In the genomic region with DNA sequence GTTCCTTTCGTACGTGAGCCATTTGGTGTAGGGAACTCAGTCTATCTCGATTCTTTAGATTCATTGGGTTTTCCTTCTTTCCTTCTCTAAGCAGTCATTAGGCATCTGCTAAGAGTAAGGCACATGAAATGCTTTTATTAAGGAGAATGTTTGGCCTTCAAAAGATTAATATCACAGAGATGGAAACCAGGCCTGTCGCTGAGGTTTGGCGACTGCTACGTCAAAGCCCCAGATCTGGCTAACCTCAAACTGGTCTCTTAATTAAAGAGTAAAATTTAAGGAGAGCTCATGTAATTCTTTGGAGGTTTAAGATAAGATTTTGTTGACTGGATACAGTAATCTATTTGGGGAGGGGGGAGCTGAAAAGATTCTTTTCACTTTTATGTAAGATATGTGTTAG, we compare ENCODE assay signal across 27 cellular contexts.
DNase-seq lines count a peak whose midpoint lies in the region; ATAC-seq and TF ChIP-seq lines count a peak whose summit lies in the region.
"Had no signal": no experiment of that assay in that cellular context is flagged by ENCODE, and none has a peak within 500 bp of the region (broad histone marks: within the 10 kb centered on the region; RNA-seq: fewer than 3 reads in every experiment).

No MANE protein-coding gene starts in this region.

- no peak for ATAC-seq in HG03571 (IDR thresholded peaks at IDR 0.05; ENCODE audit: unreplicated experiment)
- ATAC-seq in activated CD8-positive, alpha-beta memory T cell treated with anti-CD3 and anti-CD28 coated beads, Interleukin-2, amount 10 ng/mL, durations not matched to agents 7 days and 5 days = no peak
- ATAC-seq: CD8-positive, alpha-beta T cell; GM12878 had no signal

- H3K27ac ChIP-seq in ascending aorta = peak overlapping the region; percentile 16 to 21
- peak overlapping the region in 3 of 4 donors; percentile 59 to 71 (median 67) for H3K27ac ChIP-seq in sigmoid colon
- H3K27ac ChIP-seq: 22Rv1, C4-2B had no signal

- 92 to 96% methylated on average over 6 of the region's 6 CpGs for WGBS in sigmoid colon, 2 donors

- DNase-seq in Caco-2 = no peak
- no peak for DNase-seq in ascending aorta (ENCODE audit: low spot score in 2 of 2)
- no peak for DNase-seq in mesothelial cell of epicardium (ENCODE audit: low spot score in 2 of 2, unreplicated experiment in 2 of 2)
- no peak for DNase-seq in sigmoid colon
- no peak for DNase-seq in KG1 (lab: John Stamatoyannopoulos, UW)
- DNase-seq in activated CD8-positive, alpha-beta memory T cell treated with anti-CD3 and anti-CD28 coated beads, Interleukin-2, amount 10 ng/mL, durations not matched to agents 7 days and 5 days = no peak
- DNase-seq in foreskin melanocyte = no peak
- DNase-seq: CD8-positive, alpha-beta T cell; DMS 273 treated with DMSO at 0.1 percent for 48 hours; DMS79; EL; GDM1; HCEC 1CT; Kasumi-1; NCI-H1092 treated with DMSO at 0.1 percent for 48 hours; NCI-H1436; NCI-H187 treated with DMSO at 0.1 percent for 48 hours; NCI-H2107; NCI-H446; NCI-H524 treated with DMSO at 0.1 percent for 48 hours; NCI-H774; SIG-M5 had no signal

- TF ChIP-seq CTCF in Caco-2 (IDR thresholded peaks at IDR 0.05; ENCODE audit: insufficient read depth in 1 of 2, low read depth in 1 of 2, low read length in 1 of 2, severe bottlenecking in 1 of 2, unreplicated experiment in 1 of 2) = no peak
- TF ChIP-seq CTCF in ascending aorta (IDR thresholded peaks at IDR 0.05) = no peak
- TF ChIP-seq CTCF in mesothelial cell of epicardium (IDR thresholded peaks at IDR 0.05; ENCODE audit: unreplicated experiment) = no peak
- no peak for TF ChIP-seq CTCF in sigmoid colon (IDR thresholded peaks at IDR 0.05)

- peaks cover 32% of the 10 kb centered on the region for H3K4me1 ChIP-seq in Caco-2
- peaks cover 0 to under 1% of the 10 kb centered on the region in 2 donors for H3K4me1 ChIP-seq in ascending aorta
- peaks cover 0 to 23% (median 12%) of the 10 kb centered on the region in 4 donors for H3K4me1 ChIP-seq in sigmoid colon

- H3K36me3 Mint-ChIP-seq in Caco-2 (ENCODE audit: insufficient read depth, unreplicated experiment) (peaks cover 25% of the 10 kb centered on the region), mesothelial cell of epicardium (no peaks in the 10 kb centered on the region)
- H3K36me3 Mint-ChIP-seq in activated CD8-positive, alpha-beta memory T cell treated with anti-CD3 and anti-CD28 coated beads, Interleukin-2, amount 10 ng/mL, durations not matched to agents 7 days and 5 days = no peaks in the 10 kb centered on the region
- H3K36me3 Mint-ChIP-seq: CD8-positive, alpha-beta T cell had no signal

- H3K4me3 Mint-ChIP-seq in Caco-2 (ENCODE audit: unreplicated experiment) (no peak overlapping the region), mesothelial cell of epicardium (no peak overlapping the region)
- no peak overlapping the region for H3K4me3 Mint-ChIP-seq in activated CD8-positive, alpha-beta memory T cell treated with anti-CD3 and anti-CD28 coated beads, Interleukin-2, amount 10 ng/mL, durations not matched to agents 7 days and 5 days
- H3K4me3 Mint-ChIP-seq: B cell; CD8-positive, alpha-beta T cell had no signal

- TF ChIP-seq POLR2A in sigmoid colon (IDR thresholded peaks at IDR 0.05) = no peak

- TF ChIP-seq EP300 in sigmoid colon (IDR thresholded peaks at IDR 0.05) = peak in 1 of 4 donors; percentile 37

- POLR2A ChIA-PET in Caco-2 (lab: Charles Lee) = no interaction called here

- H3K4me1 Mint-ChIP-seq in Caco-2 (ENCODE audit: low read depth, unreplicated experiment) = peaks cover 23% of the 10 kb centered on the region
- peaks cover 60% of the 10 kb centered on the region for H3K4me1 Mint-ChIP-seq in mesothelial cell of epicardium
- no peaks in the 10 kb centered on the region for H3K4me1 Mint-ChIP-seq in activated CD8-positive, alpha-beta memory T cell treated with anti-CD3 and anti-CD28 coated beads, Interleukin-2, amount 10 ng/mL, durations not matched to agents 7 days and 5 days
- H3K4me1 Mint-ChIP-seq: B cell had no signal

- H3K9me3 Mint-ChIP-seq in Caco-2 (ENCODE audit: unreplicated experiment) (peaks cover 17% of the 10 kb centered on the region), mesothelial cell of epicardium (peaks cover 9% of the 10 kb centered on the region)
- peaks cover 2% of the 10 kb centered on the region for H3K9me3 Mint-ChIP-seq in activated CD8-positive, alpha-beta memory T cell treated with anti-CD3 and anti-CD28 coated beads, Interleukin-2, amount 10 ng/mL, durations not matched to agents 7 days and 5 days (ENCODE audit: low read depth)
- H3K9me3 Mint-ChIP-seq: CD8-positive, alpha-beta T cell had no signal

- intact Hi-C loops in Caco-2 (cut with micrococcal nuclease; ENCODE audit: unreplicated experiment) (loop anchor here (5.0 kb wide), 2 partner anchors 78 to 133 kb away; no protein-coding TSS in a partner anchor), ascending aorta (cut with DNase I) (no loop called here), sigmoid colon (cut with DNase I) (no loop called here)

- H3K9me3 ChIP-seq in Caco-2 (peaks cover 17% of the 10 kb centered on the region), ascending aorta (no peaks in the 10 kb centered on the region), sigmoid colon (no peaks in the 10 kb centered on the region)

- H3K4me3 ChIP-seq in Caco-2 (ENCODE audit: low read depth, low read length) (no peak overlapping the region), ascending aorta (no peak overlapping the region), sigmoid colon (no peak overlapping the region)
- H3K4me3 ChIP-seq: GM12878 had no signal

- CTCF ChIA-PET in Caco-2 (lab: Charles Lee) = no interaction called here
- CTCF ChIA-PET in activated CD8-positive, alpha-beta memory T cell treated with anti-CD3 and anti-CD28 coated beads, Interleukin-2, amount 10 ng/mL, durations not matched to agents 7 days and 5 days (lab: Charles Lee) = no interaction called here

- no peaks in the 10 kb centered on the region for H3K27me3 ChIP-seq in Caco-2 (replicated peaks; ENCODE audit: control insufficient read depth, insufficient read depth, low read length)
- H3K27me3 ChIP-seq in ascending aorta = no peaks in the 10 kb centered on the region
- no peaks in the 10 kb centered on the region for H3K27me3 ChIP-seq in sigmoid colon

- H3K36me3 ChIP-seq in Caco-2 (ENCODE audit: control insufficient read depth, insufficient read depth, low read length) (no peaks in the 10 kb centered on the region), ascending aorta (no peaks in the 10 kb centered on the region), sigmoid colon (no peaks in the 10 kb centered on the region)

- no TSS peak for BruUV-seq in Caco-2 (replicated peaks; lab: Mats Ljungman, UMichigan)

- H3K27ac Mint-ChIP-seq in Caco-2 (ENCODE audit: unreplicated experiment) (peak overlapping the region; percentile 13), mesothelial cell of epicardium (peak overlapping the region; percentile 95)
- H3K27ac Mint-ChIP-seq in activated CD8-positive, alpha-beta memory T cell treated with anti-CD3 and anti-CD28 coated beads, Interleukin-2, amount 10 ng/mL, durations not matched to agents 7 days and 5 days = no peak overlapping the region
- H3K27ac Mint-ChIP-seq: B cell; CD8-positive, alpha-beta T cell had no signal

- H3K27me3 Mint-ChIP-seq in Caco-2 (ENCODE audit: insufficient read depth, unreplicated experiment) (no peaks in the 10 kb centered on the region), mesothelial cell of epicardium (ENCODE audit: low read depth) (no peaks in the 10 kb centered on the region)
- H3K27me3 Mint-ChIP-seq in activated CD8-positive, alpha-beta memory T cell treated with anti-CD3 and anti-CD28 coated beads, Interleukin-2, amount 10 ng/mL, durations not matched to agents 7 days and 5 days = no peaks in the 10 kb centered on the region
- H3K27me3 Mint-ChIP-seq: B cell had no signal
